In genomic region chr19:29941828-29942403, GRCh38 we compare ENCODE assay signal across 8 cellular contexts. TPM values are rescaled to one million over a fixed set of nuclear protein-coding genes. Genes with fewer than 3 reads are reported as not detected.
A peak's percentile ranks its signal among the peaks of the same experiment; 100 is the strongest.
DNase-seq lines count a peak whose midpoint lies in the region; ATAC-seq and TF ChIP-seq lines count a peak whose summit lies in the region.

Gene URI1 (plus strand): TSS chr19:29942239. CDS start chr19:29942548, 309 bp downstream.

- peaks cover 10% of the 10 kb centered on the region for H3K9me3 Mint-ChIP-seq in T-helper 1 cell treated with Interleukin-12 subunit alpha and Interleukin-12 subunit beta and Interleukin-4 antibody, amounts not matched to agents 30 μg/mL and 1 μg/mL, for 36 hours

- H3K4me1 Mint-ChIP-seq in T-helper 1 cell treated with Interleukin-12 subunit alpha and Interleukin-12 subunit beta and Interleukin-4 antibody, amounts not matched to agents 30 μg/mL and 1 μg/mL, for 36 hours (ENCODE audit: low read depth) = peaks cover 39% of the 10 kb centered on the region

- H3K27me3 Mint-ChIP-seq in T-helper 1 cell treated with Interleukin-12 subunit alpha and Interleukin-12 subunit beta and Interleukin-4 antibody, amounts not matched to agents 30 μg/mL and 1 μg/mL, for 36 hours (ENCODE audit: low read depth) = peaks cover 3% of the 10 kb centered on the region

- ATAC-seq in HG02840 (IDR thresholded peaks at IDR 0.05; ENCODE audit: low FRiP score, unreplicated experiment) (peak; percentile 85), left ventricle myocardium superior (peak; percentile 99)

- peaks cover 1% of the 10 kb centered on the region for H3K36me3 Mint-ChIP-seq in T-helper 1 cell treated with Interleukin-12 subunit alpha and Interleukin-12 subunit beta and Interleukin-4 antibody, amounts not matched to agents 30 μg/mL and 1 μg/mL, for 36 hours (ENCODE audit: low read depth)

- peak within 1 kb of the TSS; percentile 98 for H3K4me3 ChIP-seq in urinary bladder (ENCODE audit: low read depth, low read length)

- in situ Hi-C loops in GM13976 (cut with MboI; ENCODE audit: low sequenced_read_pairs, unreplicated experiment) = no loop called here

- DNase-seq in GM13976 (ENCODE audit: low spot score) (peak; percentile 96), NCI-H146 (lab: John Stamatoyannopoulos, UW) (peak; percentile 88), amniotic epithelial cell (ENCODE audit: low read depth) (peak; percentile 65), left ventricle myocardium superior (peak; percentile 96), pulmonary artery endothelial cell (ENCODE audit: low read depth, low spot score) (peak; percentile 39)

- H3K27ac Mint-ChIP-seq in T-helper 1 cell treated with Interleukin-12 subunit alpha and Interleukin-12 subunit beta and Interleukin-4 antibody, amounts not matched to agents 30 μg/mL and 1 μg/mL, for 36 hours = peak within 1 kb of the TSS; percentile 94

- H3K4me1 ChIP-seq in urinary bladder (ENCODE audit: insufficient read depth) = peaks cover 3% of the 10 kb centered on the region

- H3K4me3 Mint-ChIP-seq in T-helper 1 cell treated with Interleukin-12 subunit alpha and Interleukin-12 subunit beta and Interleukin-4 antibody, amounts not matched to agents 30 μg/mL and 1 μg/mL, for 36 hours = peak within 1 kb of the TSS; percentile 95

- intact Hi-C loops in left ventricle myocardium superior (cut with micrococcal nuclease) = no loop called here

- H3K27ac ChIP-seq in urinary bladder (ENCODE audit: low read depth) = peak within 1 kb of the TSS; percentile 68

- TF ChIP-seq CTCF in GM13976 (IDR thresholded peaks at IDR 0.05; ENCODE audit: borderline replicate concordance, control extremely low read depth, extremely low read depth, insufficient read depth, missing control alignments) = no peak

- no peaks in the 10 kb centered on the region for H3K36me3 ChIP-seq in urinary bladder (ENCODE audit: insufficient read depth)

- WGBS in urinary bladder = under 1% methylated on average over 59 of the region's 59 CpGs

RNA-seq across cellular contexts. Expression of gene URI1, which starts in this region (rescaled TPM):
- total RNA-seq in left ventricle myocardium superior = 42.4 TPM
- total RNA-seq in pulmonary artery endothelial cell = 35.4 and 41.8 TPM in 2 replicates
- total RNA-seq in urinary bladder = 111 TPM
- 37.9 TPM for polyA plus RNA-seq in urinary bladder

Comparison
In these comparisons a context has a peak if more than half of its experiments do, and no peak if none do; other contexts are left out.
1. Peak in every context shown above with its lines: DNase-seq, ATAC-seq, H3K4me3 ChIP-seq and H3K27ac ChIP-seq.
2. DNase-seq: peak in every context shown above with its lines; median percentile 96 in GM13976; 96 in left ventricle myocardium superior; 88 in NCI-H146; 65 in amniotic epithelial cell; 39 in pulmonary artery endothelial cell.